Comparison of ENCODE assay signal across 9 cellular contexts in the genomic region with DNA sequence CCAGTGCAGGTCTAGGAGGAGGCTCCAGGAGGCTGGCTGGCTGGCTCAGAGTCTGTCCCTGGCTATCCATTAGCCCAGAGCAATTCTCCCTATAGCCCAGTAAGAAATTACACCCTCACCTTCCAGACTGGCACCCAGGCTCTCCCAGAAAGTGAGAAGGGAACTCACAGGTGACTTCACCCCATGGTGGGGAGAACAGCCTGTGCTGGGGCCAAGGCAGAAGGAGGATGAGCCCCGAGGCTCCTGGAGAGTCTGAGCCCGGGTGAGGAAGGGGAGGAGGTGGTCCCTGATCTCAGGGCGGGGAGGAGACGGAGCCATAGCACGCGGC. TPM values are rescaled to one million over a fixed set of nuclear protein-coding genes. Genes with fewer than 3 reads are reported as not detected.
A peak's percentile ranks its signal among the peaks of the same experiment; 100 is the strongest.
DNase-seq lines count a peak whose midpoint lies in the region; ATAC-seq, FAIRE-seq and TF ChIP-seq lines count a peak whose summit lies in the region.
"Not testable (repeated sequence)": the region's sequence is repeated elsewhere in the genome, so short reads cannot be mapped to it uniquely, and the experiment has no call there.
"Had no signal": no experiment of that assay in that cellular context is flagged by ENCODE, and none has a peak within 500 bp of the region (broad histone marks: within the 10 kb centered on the region; RNA-seq: fewer than 3 reads in every experiment).

No MANE protein-coding gene starts in this region.

- not testable (repeated sequence) for H3K14ac ChIP-seq in H1 (ENCODE audit: insufficient read length)

- not testable (repeated sequence) for FAIRE-seq in H1 (lab: Jason Lieb, UNC)

- H3K27me3 Mint-ChIP-seq in activated naive CD8-positive, alpha-beta T cell: not testable (repeated sequence)

- TF ChIP-seq POLR2A in H1 (IDR thresholded peaks at IDR 0.05; ENCODE audit: control extremely low read depth in 1 of 2, low read depth in 2 of 2, low read length in 2 of 2): not testable (repeated sequence)

- H3K4me1 ChIP-seq in GM23248 (ENCODE audit: insufficient read depth) (peaks cover 32% of the 10 kb centered on the region), RWPE2 (ENCODE audit: insufficient read depth, poor library complexity, severe bottlenecking) (peaks cover 22% of the 10 kb centered on the region), H1 (replicated peaks in 1 of 4; ENCODE audit: control insufficient read depth in 3 of 4, insufficient read depth in 4 of 4, low read length in 3 of 4) (peaks cover 9 to 40% (median 31%) of the 10 kb centered on the region in 4 experiments), iPS DF 6.9 (ENCODE audit: control insufficient read depth, insufficient read depth, low read length) (peaks cover 24% of the 10 kb centered on the region), mononuclear cell (ENCODE audit: insufficient read depth, low read length) (peaks cover 61% of the 10 kb centered on the region)

- not testable (repeated sequence) for H4K8ac ChIP-seq in H1 (ENCODE audit: extremely low read depth, insufficient read depth, low read length)

- POLR2A ChIA-PET in H1 (lab: Charles Lee; ENCODE audit: partially characterized antibody): interaction anchor here (2.1 to 4.0 kb wide), 3 partner anchors 16 to 41 kb away, joined by 9 to 17 read pairs (median 11); no protein-coding TSS in a partner anchor

- not testable (repeated sequence) for H2AK5ac ChIP-seq in H1 (ENCODE audit: low read depth, low read length)

- peak overlapping the region; percentile 95; the same call in 1 of the 2 replicates for H3K18ac ChIP-seq in H1 (ENCODE audit: extremely low read depth, low read length)

- WGBS in GM23248 (ENCODE audit: low coverage in 1 of 2, low lambda C conversion rate in 2 of 2, missing lambda C conversion rate in 2 of 2), 2 experiments: 6 to 9% methylated on average over 3 to 6 of the region's 6 CpGs
- WGBS in H1 (ENCODE audit: extremely low coverage in 1 of 2, insufficient coverage in 1 of 2, insufficient read length in 1 of 2, insufficient replicate concordance in 2 of 2, low coverage in 1 of 2, low lambda C conversion rate in 2 of 2, missing lambda C conversion rate in 1 of 2), 2 experiments: 6% methylated on average over 4 of the region's 6 CpGs; no CpG with 5 or more reads in 1 of the 2 experiments
- no CpG with 5 or more reads among the region's 6 CpGs for WGBS in iPS DF 6.9 (ENCODE audit: insufficient coverage, insufficient read length)

- not testable (repeated sequence) for H3K36me3 Mint-ChIP-seq in activated naive CD8-positive, alpha-beta T cell

- TF ChIP-seq CTCF in RWPE2 (IDR thresholded peaks at IDR 0.05; ENCODE audit: poor library complexity, severe bottlenecking); H1 (IDR thresholded peaks at IDR 0.05; ENCODE audit: control extremely low read depth in 1 of 3, insufficient read depth in 1 of 3, low read depth in 1 of 3, low read length in 3 of 3): not testable (repeated sequence)

- not testable (repeated sequence) for H3K79me1 ChIP-seq in H1 (ENCODE audit: low read depth, low read length)

- H2BK12ac ChIP-seq in H1 (ENCODE audit: low read depth, low read length): not testable (repeated sequence)

- H3K4me1 Mint-ChIP-seq in activated naive CD8-positive, alpha-beta T cell (ENCODE audit: low read depth): peaks cover 42% of the 10 kb centered on the region

- peak overlapping the region; percentile 79 for H3K4me3 ChIP-seq in GM23248
- peak overlapping the region; percentile 48 for H3K4me3 ChIP-seq in RWPE2 (ENCODE audit: severe bottlenecking)
- H3K4me3 ChIP-seq in H1 (ENCODE audit: extremely low read depth in 1 of 4, insufficient read depth in 2 of 4, low read depth in 3 of 4, low read length in 4 of 4): peak overlapping the region; percentile 71 to 94 (median 86)
- H3K4me3 ChIP-seq in iPS DF 6.9 (ENCODE audit: low read length): peak overlapping the region; percentile 73; the same call in 1 of the 2 replicates
- peak overlapping the region; percentile 80 for H3K4me3 ChIP-seq in mononuclear cell (ENCODE audit: low read length)
- peak overlapping the region; percentile 36 to 60 (median 53) for H3K4me3 ChIP-seq in skin epidermis

- TF ChIP-seq EP300 in H1 (IDR thresholded peaks at IDR 0.05; ENCODE audit: borderline replicate concordance in 1 of 2, low read depth in 2 of 2, low read length in 2 of 2): not testable (repeated sequence)

- not testable (repeated sequence) for H4K91ac ChIP-seq in H1 (replicated peaks; ENCODE audit: insufficient read length, low read length)

- H3K56ac ChIP-seq in H1 (replicated peaks; ENCODE audit: insufficient read length, low read depth, low read length): not testable (repeated sequence)

- H3K9me2 ChIP-seq in GM23248 (ENCODE audit: insufficient read depth): not testable (repeated sequence)

- 0 out of 2 replicates have a peak overlapping the region, but pooled peaks have one; percentile 36 for H2BK15ac ChIP-seq in H1 (ENCODE audit: low read length)

- H3K4me2 ChIP-seq in GM23248 (ENCODE audit: unreplicated experiment) (peak overlapping the region; percentile 82), H1 (ENCODE audit: insufficient read depth in 1 of 2, low read depth in 2 of 2, low read length in 2 of 2) (peak overlapping the region; percentile 75 to 89)

- H4K20me1 ChIP-seq in GM23248 (ENCODE audit: insufficient read depth); H1 (replicated peaks in 1 of 2; ENCODE audit: control insufficient read depth in 1 of 2, insufficient read depth in 2 of 2, low read length in 2 of 2): not testable (repeated sequence)

- peaks cover 15% of the 10 kb centered on the region; the same call in 1 of the 2 replicates for H3K23me2 ChIP-seq in H1 (ENCODE audit: low read depth, low read length)

- H3K27ac ChIP-seq in GM23248 (peak overlapping the region; percentile 55), RWPE2 (ENCODE audit: poor library complexity, severe bottlenecking) (peak overlapping the region; percentile 74), skin epidermis (peak overlapping the region; percentile 3 to 98 (median 87))
- H3K27ac ChIP-seq in H1 (ENCODE audit: low read depth, low read length); iPS DF 6.9 (ENCODE audit: low read length): not testable (repeated sequence)

- DNase-seq in GM23248: peak; percentile 41
- not testable (repeated sequence) for DNase-seq in RWPE2 (ENCODE audit: low spot score); H1 (ENCODE audit: low read depth in 1 of 2, low spot score in 2 of 2); iPS DF 6.9 (ENCODE audit: low read depth, low spot score)

- H3K9me3 Mint-ChIP-seq in activated naive CD8-positive, alpha-beta T cell (ENCODE audit: low read depth): not testable (repeated sequence)

- not testable (repeated sequence) for H3K4ac ChIP-seq in H1 (replicated peaks; ENCODE audit: insufficient read length, low read depth, low read length)

- not testable (repeated sequence) for TF ChIP-seq RAD21 in H1 (IDR thresholded peaks at IDR 0.05 in 1 of 2, conservative IDR thresholded peaks at IDR 0.05 in 1 of 2; ENCODE audit: low read depth in 2 of 2, low read length in 2 of 2)

- not testable (repeated sequence) for H3K27me3 ChIP-seq in GM23248 (replicated peaks; ENCODE audit: insufficient read depth); RWPE2 (ENCODE audit: insufficient read depth, poor library complexity, severe bottlenecking); H1 (replicated peaks in 1 of 4; ENCODE audit: control insufficient read depth in 3 of 4, extremely low read depth in 1 of 4, insufficient read depth in 3 of 4, low read length in 3 of 4); iPS DF 6.9 (ENCODE audit: control insufficient read depth, insufficient read depth, low read length); mononuclear cell (ENCODE audit: insufficient read depth, low read length)

- H4K5ac ChIP-seq in H1 (ENCODE audit: insufficient read length, low read depth, low read length): not testable (repeated sequence)

- CTCF ChIA-PET in H1 (lab: Charles Lee; ENCODE audit: partially characterized antibody): interaction anchor here (0.9 to 4.2 kb wide), 5 partner anchors 9 to 63 kb away, joined by 3 to 33 read pairs (median 4); no protein-coding TSS in a partner anchor

- peak overlapping the region; percentile 95 for H3K4me3 Mint-ChIP-seq in activated naive CD8-positive, alpha-beta T cell

- not testable (repeated sequence) for ATAC-seq in RWPE2 (ENCODE audit: low read depth)

- H3F3A ChIP-seq in GM23248 (ENCODE audit: insufficient read depth): peaks cover 32% of the 10 kb centered on the region

- not testable (repeated sequence) for H3K9me3 ChIP-seq in GM23248 (ENCODE audit: low read depth); RWPE2 (ENCODE audit: severe bottlenecking); H1 (ENCODE audit: insufficient read depth in 2 of 2, low read depth in 1 of 2, low read length in 1 of 2); iPS DF 6.9 (ENCODE audit: control insufficient read depth, insufficient read depth, low read length); mononuclear cell (ENCODE audit: low read depth, low read length)

- H3K36me3 ChIP-seq in GM23248 (ENCODE audit: low read depth); H1 (ENCODE audit: control insufficient read depth in 2 of 4, insufficient read depth in 4 of 4, low read length in 3 of 4); iPS DF 6.9 (ENCODE audit: control insufficient read depth, insufficient read depth, low read length): not testable (repeated sequence)
- peaks cover 17% of the 10 kb centered on the region for H3K36me3 ChIP-seq in RWPE2 (ENCODE audit: low read depth)

- peaks cover 48% of the 10 kb centered on the region for H3K79me2 ChIP-seq in GM23248 (ENCODE audit: insufficient read depth)
- H3K79me2 ChIP-seq in H1 (ENCODE audit: control insufficient read depth in 1 of 2, insufficient read depth in 2 of 2, low read length in 2 of 2): peaks cover 0 to 18% of the 10 kb centered on the region in 2 experiments; a peak in 2 of 4 replicates

- H2BK5ac ChIP-seq in H1 (ENCODE audit: low read depth, low read length): peak overlapping the region; percentile 96

- not testable (repeated sequence) for H2BK20ac ChIP-seq in H1 (ENCODE audit: low read length)

- not testable (repeated sequence) for H2BK120ac ChIP-seq in H1 (replicated peaks; ENCODE audit: low read depth, low read length)

- H2AFZ ChIP-seq in GM23248: peak overlapping the region; percentile 20; the same call in 1 of the 2 replicates
- not testable (repeated sequence) for H2AFZ ChIP-seq in H1 (ENCODE audit: low read length)

- not testable (repeated sequence) for H3K23ac ChIP-seq in H1 (ENCODE audit: insufficient read length)

- H3K27ac Mint-ChIP-seq in activated naive CD8-positive, alpha-beta T cell: peak overlapping the region; percentile 96

- H3K9ac ChIP-seq in GM23248 (peak overlapping the region; percentile 80), H1 (replicated peaks in 1 of 4; ENCODE audit: extremely low read depth in 1 of 4, low read depth in 3 of 4, low read length in 3 of 4) (peak overlapping the region in 2 of 4 experiments; percentile 51 to 85; a peak in 2 of 7 replicates)

- in situ Hi-C loops in GM23248 (cut with MboI): not testable (repeated sequence)

RNA-seq across cellular contexts. Expression of a gene that starts 0.7 kb away (rescaled TPM):
- total RNA-seq in GM23248 (2014; rRNA removed; shearing (Covaris generic)): 72.7 and 77.3 TPM in 2 replicates
- polyA plus RNA-seq in GM23248 (2016; fragmentation: Nextera tagmentation; extraction: Ambion mirVana) (180 and 187 TPM in 2 replicates), H1 (2011; rRNA removed) (1,464 and 1,887 TPM in 2 replicates)
- total RNA-seq in H1 (2021; fragmentation: NEBNext Ultra II Directional; extraction: Animal tissue kit (Norgen Biotek cat#: 25700)): 394 and 417 TPM in 2 replicates
- polyA plus RNA-seq in H1 (2011; cell fraction: cytosol; rRNA removed): 1,079 TPM
- 974 TPM for polyA plus RNA-seq in H1 (2011; cell fraction: nucleus; rRNA removed)
- polyA plus RNA-seq in H1 (2012, experiment 1 of 2): 247 to 559 TPM (median 446 TPM) in 4 replicates
- 534 TPM for polyA plus RNA-seq in H1 (2012, experiment 2 of 2)
- 788 TPM for polyA plus RNA-seq in H1 (2013, experiment 1 of 2)
- polyA plus RNA-seq in H1 (2013, experiment 2 of 2): 902 TPM
- 336 and 605 TPM in 2 replicates for polyA minus RNA-seq in H1 (2011; rRNA and poly(A)+ RNA removed)
- 285 TPM for polyA minus RNA-seq in H1 (2011; cell fraction: cytosol; rRNA and poly(A)+ RNA removed)
- 204 TPM for polyA minus RNA-seq in H1 (2011; cell fraction: nucleus; rRNA and poly(A)+ RNA removed)
- total RNA-seq in mononuclear cell: 276 TPM

RNA-seq across cellular contexts. Expression of a gene that starts 6.1 kb away (rescaled TPM):
- total RNA-seq in GM23248 (2014; rRNA removed; shearing (Covaris generic)): 62.5 and 158 TPM in 2 replicates
- polyA plus RNA-seq in GM23248 (2016; fragmentation: Nextera tagmentation; extraction: Ambion mirVana) (1,892 and 1,917 TPM in 2 replicates), H1 (2011; rRNA removed) (666 and 779 TPM in 2 replicates)
- total RNA-seq in H1 (2021; fragmentation: NEBNext Ultra II Directional; extraction: Animal tissue kit (Norgen Biotek cat#: 25700)): 230 and 238 TPM in 2 replicates
- polyA plus RNA-seq in H1 (2011; cell fraction: cytosol; rRNA removed): 365 TPM
- polyA plus RNA-seq in H1 (2011; cell fraction: nucleus; rRNA removed): 320 TPM
- 512 to 625 TPM (median 570 TPM) in 4 replicates for polyA plus RNA-seq in H1 (2012, experiment 1 of 2)
- polyA plus RNA-seq in H1 (2012, experiment 2 of 2): 529 TPM
- polyA plus RNA-seq in H1 (2013, experiment 1 of 2): 497 TPM
- polyA plus RNA-seq in H1 (2013, experiment 2 of 2): 568 TPM
- polyA minus RNA-seq in H1 (2011; rRNA and poly(A)+ RNA removed): 133 and 217 TPM in 2 replicates
- 219 TPM for polyA minus RNA-seq in H1 (2011; cell fraction: cytosol; rRNA and poly(A)+ RNA removed)
- polyA minus RNA-seq in H1 (2011; cell fraction: nucleus; rRNA and poly(A)+ RNA removed): 99.5 TPM
- total RNA-seq in mononuclear cell: 14.1 TPM

RNA-seq across cellular contexts. Expression of a gene that starts 6.9 kb away (rescaled TPM):
- total RNA-seq in GM23248 (2014; rRNA removed; shearing (Covaris generic)): 75.2 and 104 TPM in 2 replicates
- polyA plus RNA-seq in GM23248 (2016; fragmentation: Nextera tagmentation; extraction: Ambion mirVana) (1,025 and 1,029 TPM in 2 replicates), H1 (2011; rRNA removed) (764 and 902 TPM in 2 replicates)
- 363 and 399 TPM in 2 replicates for total RNA-seq in H1 (2021; fragmentation: NEBNext Ultra II Directional; extraction: Animal tissue kit (Norgen Biotek cat#: 25700))
- 381 TPM for polyA plus RNA-seq in H1 (2011; cell fraction: cytosol; rRNA removed)
- polyA plus RNA-seq in H1 (2011; cell fraction: nucleus; rRNA removed): 326 TPM
- 487 to 716 TPM (median 624 TPM) in 4 replicates for polyA plus RNA-seq in H1 (2012, experiment 1 of 2)
- 666 TPM for polyA plus RNA-seq in H1 (2012, experiment 2 of 2)
- 1,170 TPM for polyA plus RNA-seq in H1 (2013, experiment 1 of 2)
- 1,490 TPM for polyA plus RNA-seq in H1 (2013, experiment 2 of 2)
- polyA minus RNA-seq in H1 (2011; rRNA and poly(A)+ RNA removed): 220 and 246 TPM in 2 replicates
- 86.5 TPM for polyA minus RNA-seq in H1 (2011; cell fraction: cytosol; rRNA and poly(A)+ RNA removed)
- polyA minus RNA-seq in H1 (2011; cell fraction: nucleus; rRNA and poly(A)+ RNA removed): 58.9 TPM
- 52.9 TPM for total RNA-seq in mononuclear cell

RNA-seq across cellular contexts. Expression of a gene that starts 15.2 kb away (rescaled TPM):
- total RNA-seq in GM23248 (2014; rRNA removed; shearing (Covaris generic)): not detected in 2 replicates
- not detected in 2 replicates for polyA plus RNA-seq in GM23248 (2016; fragmentation: Nextera tagmentation; extraction: Ambion mirVana)
- total RNA-seq in H1 (2021; fragmentation: NEBNext Ultra II Directional; extraction: Animal tissue kit (Norgen Biotek cat#: 25700)): not detected in 2 replicates
- polyA plus RNA-seq in H1 (2011; rRNA removed): 0.50 TPM in 1 of 2 replicates, not detected in the other
- 0.21 TPM for polyA plus RNA-seq in H1 (2011; cell fraction: cytosol; rRNA removed)
- 0.30 TPM for polyA plus RNA-seq in H1 (2011; cell fraction: nucleus; rRNA removed)
- polyA plus RNA-seq in H1 (2012, experiment 1 of 2): 0.33 TPM in 1 of 4 replicates, not detected in the others
- polyA plus RNA-seq in H1 (2012, experiment 2 of 2): not detected
- 0.26 TPM for polyA plus RNA-seq in H1 (2013, experiment 1 of 2)
- polyA plus RNA-seq in H1 (2013, experiment 2 of 2): 0.11 TPM
- not detected in 2 replicates for polyA minus RNA-seq in H1 (2011; rRNA and poly(A)+ RNA removed)
- polyA minus RNA-seq in H1 (2011; cell fraction: cytosol; rRNA and poly(A)+ RNA removed): not detected
- not detected for polyA minus RNA-seq in H1 (2011; cell fraction: nucleus; rRNA and poly(A)+ RNA removed)
- not detected for total RNA-seq in mononuclear cell
- total RNA-seq: M059J, SK-MEL-5 had no signal

RNA-seq across cellular contexts. Expression of a gene that starts 25.6 kb away (rescaled TPM):
- 14.2 and 23.1 TPM in 2 replicates for total RNA-seq in GM23248 (2014; rRNA removed; shearing (Covaris generic))
- polyA plus RNA-seq in GM23248 (2016; fragmentation: Nextera tagmentation; extraction: Ambion mirVana) (4.4 and 4.6 TPM in 2 replicates), H1 (2011; rRNA removed) (34.8 and 61.4 TPM in 2 replicates)
- 52.9 and 60.7 TPM in 2 replicates for total RNA-seq in H1 (2021; fragmentation: NEBNext Ultra II Directional; extraction: Animal tissue kit (Norgen Biotek cat#: 25700))
- polyA plus RNA-seq in H1 (2011; cell fraction: cytosol; rRNA removed): 56.3 TPM
- polyA plus RNA-seq in H1 (2011; cell fraction: nucleus; rRNA removed): 681 TPM
- 50.3 to 86.1 TPM (median 73.3 TPM) in 4 replicates for polyA plus RNA-seq in H1 (2012, experiment 1 of 2)
- 36.1 TPM for polyA plus RNA-seq in H1 (2012, experiment 2 of 2)
- 44.0 TPM for polyA plus RNA-seq in H1 (2013, experiment 1 of 2)
- 38.3 TPM for polyA plus RNA-seq in H1 (2013, experiment 2 of 2)
- polyA minus RNA-seq in H1 (2011; rRNA and poly(A)+ RNA removed): 8.6 and 10.8 TPM in 2 replicates
- polyA minus RNA-seq in H1 (2011; cell fraction: cytosol; rRNA and poly(A)+ RNA removed): 17.0 TPM
- 53.3 TPM for polyA minus RNA-seq in H1 (2011; cell fraction: nucleus; rRNA and poly(A)+ RNA removed)
- total RNA-seq in mononuclear cell: 85.2 TPM
